8 cellular contexts compared by ENCODE assay signal in the genomic region with DNA sequence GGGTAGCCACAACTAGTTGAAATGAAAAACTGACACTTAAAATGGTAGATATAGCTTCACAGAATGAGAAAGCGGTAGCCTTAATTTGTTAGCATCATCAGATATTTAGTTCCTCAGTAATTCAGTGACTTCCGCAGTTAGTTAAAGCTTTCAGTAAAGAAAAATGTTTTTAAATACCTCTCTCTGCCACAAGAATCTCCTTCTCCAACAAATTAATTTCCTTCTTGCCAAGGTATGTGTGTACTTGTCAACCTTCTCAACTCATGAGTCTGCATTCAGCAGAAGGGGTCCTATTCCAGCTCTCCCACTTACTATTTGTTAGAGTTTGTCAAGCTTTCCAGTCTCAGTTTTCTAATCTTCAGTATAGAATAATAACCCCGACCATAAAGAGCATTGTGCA.
"Had no signal": no experiment of that assay in that cellular context is flagged by ENCODE, and none has a peak within 500 bp of the region (broad histone marks: within the 10 kb centered on the region; RNA-seq: fewer than 3 reads in every experiment).

No MANE protein-coding gene starts in this region.

- H3K4me3 ChIP-seq: K562 had no signal

- H3K4me3 Mint-ChIP-seq: IgD-negative memory B cell had no signal

- DNase-seq: IMR-90, KBM-7, KG1 had no signal

- ATAC-seq: HepG2, K562 had no signal

- H3K36me3 Mint-ChIP-seq: IgD-negative memory B cell had no signal

- FAIRE-seq: HepG2, HTR-8/SVneo, K562 had no signal

- H3K4me1 Mint-ChIP-seq: IgD-negative memory B cell had no signal

- H3K9me3 Mint-ChIP-seq: IgD-negative memory B cell had no signal

- H3K27ac ChIP-seq: HL-60 had no signal
